ENCODE assay signal across 26 cellular contexts in genomic region chr5:94595281-94595680, GRCh38.
"Had no signal": no experiment of that assay in that cellular context is flagged by ENCODE, and none has a peak within 500 bp of the region (broad histone marks: within the 10 kb centered on the region; RNA-seq: fewer than 3 reads in every experiment).

No MANE protein-coding gene starts in this region.

- ATAC-seq: esophagus mucosa, heart right ventricle, left lung, natural killer cell had no signal

- H3K27me3 ChIP-seq: ascending aorta, cardiac muscle cell, heart right ventricle, left lung, neural progenitor cell, right atrium auricular region, transverse colon, uterus had no signal

- DNase-seq: activated CD4-positive, alpha-beta T cell treated with anti-CD3 and anti-CD28 coated beads for 48 hours; activated CD4-positive, alpha-beta T cell treated with anti-CD3 and anti-CD28 coated beads, Interleukin-2, amount 50 U/mL, for 48 hours; activated CD8-positive, alpha-beta memory T cell treated with anti-CD3 and anti-CD28 coated beads for 24 hours; activated effector memory CD4-positive, alpha-beta T cell treated with anti-CD3 and anti-CD28 coated beads, Interleukin-2, amount 50 U/mL, for 16 hours; activated naive CD4-positive, alpha-beta T cell treated with anti-CD3 and anti-CD28 coated beads, Interleukin-2, amount 10 ng/mL, durations not matched to agents 7 days and 5 days; activated naive CD8-positive, alpha-beta T cell treated with anti-CD3 and anti-CD28 coated beads, Interleukin-2, amount 10 ng/mL, durations not matched to agents 7 days and 5 days; activated T-cell treated with anti-CD3 and anti-CD28 coated beads, Interleukin-2, amount 50 U/mL, for 1 hour; cortex of kidney; endodermal cell; foreskin fibroblast; heart right ventricle; kidney glomerular epithelial cell; left lung; lower lobe of right lung; mesenchymal stem cell; natural killer cell; stimulated activated naive CD4-positive, alpha-beta T cell treated with Interleukin-2 at 50 U/mL for 16 hours; transverse colon; uterus had no signal

- H3K27ac ChIP-seq: ascending aorta, cardiac muscle cell, lower lobe of right lung, neural progenitor cell, right atrium auricular region, transverse colon, uterus, VCaP had no signal

- H3K9me3 ChIP-seq: ascending aorta, left lung, lower lobe of right lung, right atrium auricular region, transverse colon, uterus had no signal

- H3K4me3 ChIP-seq: ascending aorta, cardiac muscle cell, heart right ventricle, left lung, lower lobe of right lung, neural progenitor cell, right atrium auricular region, smooth muscle cell, transverse colon, uterus had no signal

- H3K36me3 ChIP-seq: ascending aorta, cardiac muscle cell, heart right ventricle, left lung, lower lobe of right lung, neural progenitor cell, right atrium auricular region, transverse colon, uterus had no signal

- H3K4me1 ChIP-seq: ascending aorta, heart right ventricle, left lung, lower lobe of right lung, neural progenitor cell, right atrium auricular region, transverse colon, uterus had no signal
